Comparison of ENCODE assay signal across 22 cellular contexts in the genomic region with DNA sequence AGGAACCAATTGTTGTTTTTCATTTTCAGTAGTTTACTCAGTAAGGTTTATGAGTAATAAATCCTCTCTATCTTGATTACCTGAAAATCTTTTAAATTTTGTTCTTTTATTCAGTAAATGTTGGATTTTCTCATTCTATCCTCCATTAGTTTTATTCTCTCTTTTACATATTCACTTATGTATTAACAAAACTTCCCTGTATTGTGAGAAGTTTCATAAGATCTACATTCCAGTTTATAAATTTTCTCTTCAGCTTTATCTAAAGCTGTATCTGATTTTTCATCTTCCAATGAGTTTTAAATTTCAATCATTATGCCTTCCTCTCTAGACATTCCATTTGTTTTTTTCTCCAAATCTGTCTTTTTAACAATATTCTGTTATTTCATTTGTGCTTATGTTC.
DNase-seq lines count a peak whose midpoint lies in the region; ATAC-seq, FAIRE-seq and TF ChIP-seq lines count a peak whose summit lies in the region.
"Had no signal": no experiment of that assay in that cellular context is flagged by ENCODE, and none has a peak within 500 bp of the region (broad histone marks: within the 10 kb centered on the region; RNA-seq: fewer than 3 reads in every experiment).

No MANE protein-coding gene starts in this region.

- no peak for TF ChIP-seq RAD21 in SK-N-SH (IDR thresholded peaks at IDR 0.05; ENCODE audit: low read length)

- no peaks in the 10 kb centered on the region for H3K27me3 ChIP-seq in SK-N-SH (ENCODE audit: insufficient read depth)
- H3K27me3 ChIP-seq: BLaER1 treated with 17β-estradiol and CSF1 and Interleukin-3, amounts not matched to agents 10 nM and 100 nM had no signal

- no peak overlapping the region for H2AFZ ChIP-seq in SK-N-SH (ENCODE audit: low read depth)

- no peaks in the 10 kb centered on the region for H3K79me2 ChIP-seq in SK-N-SH (ENCODE audit: insufficient read depth)

- no peaks in the 10 kb centered on the region for H4K20me1 ChIP-seq in SK-N-SH (ENCODE audit: insufficient read depth)
- H4K20me1 ChIP-seq: BLaER1 treated with 17β-estradiol and CSF1 and Interleukin-3, amounts not matched to agents 10 nM and 100 nM had no signal

- no peak for TF ChIP-seq EP300 in SK-N-SH (IDR thresholded peaks at IDR 0.05; ENCODE audit: borderline replicate concordance in 1 of 2, low read depth in 1 of 2, low read length in 1 of 2)

- no peaks in the 10 kb centered on the region for H3K9me3 ChIP-seq in SK-N-SH
- H3K9me3 ChIP-seq: A549; BLaER1 treated with 17β-estradiol and CSF1 and Interleukin-3, amounts not matched to agents 10 nM and 100 nM; Caco-2 had no signal

- POLR2A ChIA-PET in SK-N-SH (lab: Yijun Ruan, JAX), result no interaction called here

- no peaks in the 10 kb centered on the region for H3K9me2 ChIP-seq in SK-N-SH

- H3K36me3 ChIP-seq in SK-N-SH (replicated peaks in 1 of 2; ENCODE audit: control insufficient read depth in 1 of 2, insufficient read depth in 2 of 2, low read length in 1 of 2), result peaks cover 4 to 52% of the 10 kb centered on the region in 2 experiments
- H3K36me3 ChIP-seq: BLaER1 treated with 17β-estradiol and CSF1 and Interleukin-3, amounts not matched to agents 10 nM and 100 nM had no signal

- no peak overlapping the region for H3K4me2 ChIP-seq in SK-N-SH
- H3K4me2 ChIP-seq: A549; BLaER1 treated with 17β-estradiol and CSF1 and Interleukin-3, amounts not matched to agents 10 nM and 100 nM had no signal

- peak; percentile 5 for FAIRE-seq in islet of Langerhans (lab: Jason Lieb, UNC)
- FAIRE-seq: A549, D721Med, G401.6, GM12891, GM19239 had no signal

- TF ChIP-seq CTCF in SK-N-SH (IDR thresholded peaks at IDR 0.05), result no peak

- CTCF ChIA-PET in SK-N-SH (lab: Yijun Ruan, JAX), result interaction anchor here (0.6 to 1.3 kb wide), 2 partner anchors 11 to 307 kb away, joined by 3 to 4 read pairs; no protein-coding TSS in a partner anchor

- no peak overlapping the region for H3K9ac ChIP-seq in SK-N-SH
- H3K9ac ChIP-seq: BLaER1 treated with 17β-estradiol and CSF1 and Interleukin-3, amounts not matched to agents 10 nM and 100 nM had no signal

- no peaks in the 10 kb centered on the region for H3F3A ChIP-seq in SK-N-SH (replicated peaks; ENCODE audit: insufficient read depth)

- H3K4me3 ChIP-seq in SK-N-SH (ENCODE audit: low read depth in 2 of 2, low read length in 1 of 2), result no peak overlapping the region
- H3K4me3 ChIP-seq: A549; BLaER1 treated with 17β-estradiol and CSF1 and Interleukin-3, amounts not matched to agents 10 nM and 100 nM had no signal

- no peaks in the 10 kb centered on the region for H3K4me1 ChIP-seq in SK-N-SH (ENCODE audit: control insufficient read depth in 1 of 2, insufficient read depth in 2 of 2, low read depth in 1 of 2, low read length in 1 of 2)
- H3K4me1 ChIP-seq: A549; BLaER1 treated with 17β-estradiol and CSF1 and Interleukin-3, amounts not matched to agents 10 nM and 100 nM; Caco-2 had no signal

- H3K27ac ChIP-seq in SK-N-SH (ENCODE audit: low read depth in 2 of 2, low read length in 1 of 2), result no peak overlapping the region
- H3K27ac ChIP-seq in cingulate gyrus (ENCODE audit: low read depth, low read length), result peak overlapping the region; percentile 8
- H3K27ac ChIP-seq: 22Rv1; A549; BLaER1 treated with 17β-estradiol and CSF1 and Interleukin-3, amounts not matched to agents 10 nM and 100 nM; C4-2B had no signal

- ATAC-seq in SK-N-SH treated with all-trans-retinoic acid at 6 μM for 48 hours (no peak), HG03139 (IDR thresholded peaks at IDR 0.05; ENCODE audit: unreplicated experiment) (no peak), GM18868 (IDR thresholded peaks at IDR 0.05; ENCODE audit: unreplicated experiment) (no peak)
- ATAC-seq: A549; CD8-positive, alpha-beta T cell had no signal

- no peak for DNase-seq in SK-N-SH
- no peak for DNase-seq in A172 (ENCODE audit: low spot score)
- DNase-seq: AML-193; Caco-2; Calu3; CD4-positive, alpha-beta T cell; CD8-positive, alpha-beta T cell; DMS79 treated with DMSO at 0.1 percent for 48 hours; GF-D8 had no signal

TF ChIP-seq in SK-N-SH treated with all-trans-retinoic acid at 6 μM for 48 hours, 23 proteins besides CTCF, POLR2A, EP300 and RAD21:
- TF ChIP-seq ZNF70 (CRISPR knock-in tag; IDR thresholded peaks at IDR 0.05) (no peak), ZFP3 (CRISPR knock-in tag; IDR thresholded peaks at IDR 0.05) (no peak), ZFP30 (CRISPR knock-in tag; IDR thresholded peaks at IDR 0.05) (peak; percentile 96)

TF ChIP-seq in SK-N-SH, 30 proteins besides CTCF, POLR2A, EP300 and RAD21:
- TF ChIP-seq ELF1 (IDR thresholded peaks at IDR 0.05), result no peak
- TF ChIP-seq TEAD4 (IDR thresholded peaks at IDR 0.05; ENCODE audit: borderline replicate concordance, insufficient read depth), result no peak
- TF ChIP-seq RFX5 (IDR thresholded peaks at IDR 0.05; ENCODE audit: low read length), result no peak
- TF ChIP-seq FOXJ3 (CRISPR knock-in tag; IDR thresholded peaks at IDR 0.05), result no peak
- TF ChIP-seq, protein P1, sequence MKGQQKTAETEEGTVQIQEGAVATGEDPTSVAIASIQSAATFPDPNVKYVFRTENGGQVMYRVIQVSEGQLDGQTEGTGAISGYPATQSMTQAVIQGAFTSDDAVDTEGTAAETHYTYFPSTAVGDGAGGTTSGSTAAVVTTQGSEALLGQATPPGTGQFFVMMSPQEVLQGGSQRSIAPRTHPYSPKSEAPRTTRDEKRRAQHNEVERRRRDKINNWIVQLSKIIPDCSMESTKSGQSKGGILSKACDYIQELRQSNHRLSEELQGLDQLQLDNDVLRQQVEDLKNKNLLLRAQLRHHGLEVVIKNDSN (IDR thresholded peaks at IDR 0.05; ENCODE audit: borderline replicate concordance, low read depth), result no peak
- TF ChIP-seq, protein P2, sequence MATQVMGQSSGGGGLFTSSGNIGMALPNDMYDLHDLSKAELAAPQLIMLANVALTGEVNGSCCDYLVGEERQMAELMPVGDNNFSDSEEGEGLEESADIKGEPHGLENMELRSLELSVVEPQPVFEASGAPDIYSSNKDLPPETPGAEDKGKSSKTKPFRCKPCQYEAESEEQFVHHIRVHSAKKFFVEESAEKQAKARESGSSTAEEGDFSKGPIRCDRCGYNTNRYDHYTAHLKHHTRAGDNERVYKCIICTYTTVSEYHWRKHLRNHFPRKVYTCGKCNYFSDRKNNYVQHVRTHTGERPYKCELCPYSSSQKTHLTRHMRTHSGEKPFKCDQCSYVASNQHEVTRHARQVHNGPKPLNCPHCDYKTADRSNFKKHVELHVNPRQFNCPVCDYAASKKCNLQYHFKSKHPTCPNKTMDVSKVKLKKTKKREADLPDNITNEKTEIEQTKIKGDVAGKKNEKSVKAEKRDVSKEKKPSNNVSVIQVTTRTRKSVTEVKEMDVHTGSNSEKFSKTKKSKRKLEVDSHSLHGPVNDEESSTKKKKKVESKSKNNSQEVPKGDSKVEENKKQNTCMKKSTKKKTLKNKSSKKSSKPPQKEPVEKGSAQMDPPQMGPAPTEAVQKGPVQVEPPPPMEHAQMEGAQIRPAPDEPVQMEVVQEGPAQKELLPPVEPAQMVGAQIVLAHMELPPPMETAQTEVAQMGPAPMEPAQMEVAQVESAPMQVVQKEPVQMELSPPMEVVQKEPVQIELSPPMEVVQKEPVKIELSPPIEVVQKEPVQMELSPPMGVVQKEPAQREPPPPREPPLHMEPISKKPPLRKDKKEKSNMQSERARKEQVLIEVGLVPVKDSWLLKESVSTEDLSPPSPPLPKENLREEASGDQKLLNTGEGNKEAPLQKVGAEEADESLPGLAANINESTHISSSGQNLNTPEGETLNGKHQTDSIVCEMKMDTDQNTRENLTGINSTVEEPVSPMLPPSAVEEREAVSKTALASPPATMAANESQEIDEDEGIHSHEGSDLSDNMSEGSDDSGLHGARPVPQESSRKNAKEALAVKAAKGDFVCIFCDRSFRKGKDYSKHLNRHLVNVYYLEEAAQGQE (IDR thresholded peaks at IDR 0.05; ENCODE audit: low read depth, low read length), result no peak
- TF ChIP-seq, protein P3, sequence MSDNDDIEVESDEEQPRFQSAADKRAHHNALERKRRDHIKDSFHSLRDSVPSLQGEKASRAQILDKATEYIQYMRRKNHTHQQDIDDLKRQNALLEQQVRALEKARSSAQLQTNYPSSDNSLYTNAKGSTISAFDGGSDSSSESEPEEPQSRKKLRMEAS (IDR thresholded peaks at IDR 0.05; ENCODE audit: low read depth), result no peak
- TF ChIP-seq, protein P4, sequence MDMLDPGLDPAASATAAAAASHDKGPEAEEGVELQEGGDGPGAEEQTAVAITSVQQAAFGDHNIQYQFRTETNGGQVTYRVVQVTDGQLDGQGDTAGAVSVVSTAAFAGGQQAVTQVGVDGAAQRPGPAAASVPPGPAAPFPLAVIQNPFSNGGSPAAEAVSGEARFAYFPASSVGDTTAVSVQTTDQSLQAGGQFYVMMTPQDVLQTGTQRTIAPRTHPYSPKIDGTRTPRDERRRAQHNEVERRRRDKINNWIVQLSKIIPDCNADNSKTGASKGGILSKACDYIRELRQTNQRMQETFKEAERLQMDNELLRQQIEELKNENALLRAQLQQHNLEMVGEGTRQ (IDR thresholded peaks at IDR 0.05; ENCODE audit: borderline replicate concordance, low read depth, low read length), result no peak
- no peak for TF ChIP-seq TCF12 (IDR thresholded peaks at IDR 0.05)
- TF ChIP-seq, protein P5, sequence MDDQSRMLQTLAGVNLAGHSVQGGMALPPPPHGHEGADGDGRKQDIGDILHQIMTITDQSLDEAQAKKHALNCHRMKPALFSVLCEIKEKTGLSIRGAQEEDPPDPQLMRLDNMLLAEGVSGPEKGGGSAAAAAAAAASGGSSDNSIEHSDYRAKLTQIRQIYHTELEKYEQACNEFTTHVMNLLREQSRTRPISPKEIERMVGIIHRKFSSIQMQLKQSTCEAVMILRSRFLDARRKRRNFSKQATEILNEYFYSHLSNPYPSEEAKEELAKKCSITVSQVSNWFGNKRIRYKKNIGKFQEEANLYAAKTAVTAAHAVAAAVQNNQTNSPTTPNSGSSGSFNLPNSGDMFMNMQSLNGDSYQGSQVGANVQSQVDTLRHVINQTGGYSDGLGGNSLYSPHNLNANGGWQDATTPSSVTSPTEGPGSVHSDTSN (IDR thresholded peaks at IDR 0.05), result no peak
TF ChIP-seq in SK-N-SH: peak in this region for 0.
